ENCODE assay signal across 15 cellular contexts in the genomic region with DNA sequence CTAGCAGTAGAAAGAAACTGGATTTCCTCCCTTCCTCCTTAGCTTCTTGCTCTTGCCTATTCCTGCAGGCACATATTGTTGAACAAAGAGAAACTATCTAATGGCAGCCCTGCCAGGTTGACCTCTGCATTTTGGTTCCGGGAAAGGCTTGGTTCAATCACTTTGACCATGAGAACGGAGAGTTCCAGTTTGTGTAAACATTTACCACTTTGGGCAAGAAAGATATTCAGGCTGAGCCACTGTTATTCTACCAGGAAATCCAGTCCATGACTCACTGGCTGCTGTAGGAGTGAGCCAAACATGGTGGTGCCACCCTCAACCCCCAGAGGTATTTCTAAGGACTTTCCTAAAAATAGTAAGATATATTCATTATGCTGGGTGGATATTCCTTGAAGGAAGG.
DNase-seq lines count a peak whose midpoint lies in the region; ATAC-seq and TF ChIP-seq lines count a peak whose summit lies in the region.
"Had no signal": no experiment of that assay in that cellular context is flagged by ENCODE, and none has a peak within 500 bp of the region (broad histone marks: within the 10 kb centered on the region; RNA-seq: fewer than 3 reads in every experiment).

No MANE protein-coding gene starts in this region.

- no peaks in the 10 kb centered on the region for H3K9me3 Mint-ChIP-seq in CD4-positive, CD25-positive, alpha-beta regulatory T cell
- no peaks in the 10 kb centered on the region for H3K9me3 Mint-ChIP-seq in mesothelial cell of epicardium
- H3K9me3 Mint-ChIP-seq: CD14-positive monocyte, IgD-negative memory B cell had no signal

- H3K36me3 ChIP-seq in CD4-positive, CD25-positive, alpha-beta regulatory T cell (ENCODE audit: control insufficient read depth, insufficient read depth, low read length): no peaks in the 10 kb centered on the region
- no peaks in the 10 kb centered on the region for H3K36me3 ChIP-seq in tibial artery

- no peaks in the 10 kb centered on the region for H3K9me3 ChIP-seq in CD4-positive, CD25-positive, alpha-beta regulatory T cell (ENCODE audit: control insufficient read depth in 2 of 2, low read length in 2 of 2)
- no peaks in the 10 kb centered on the region for H3K9me3 ChIP-seq in tibial artery

- no peak for ATAC-seq in CD4-positive, CD25-positive, alpha-beta regulatory T cell (ENCODE audit: low read depth in 2 of 2)

- intact Hi-C loops in tibial artery (cut with DNase I; ENCODE audit: low total_unique reads): no loop called here

- TF ChIP-seq CTCF in astrocyte of the spinal cord (IDR thresholded peaks at IDR 0.05; ENCODE audit: low read depth, low read length) (no peak), tibial artery (IDR thresholded peaks at IDR 0.05) (no peak), mesothelial cell of epicardium (IDR thresholded peaks at IDR 0.05; ENCODE audit: unreplicated experiment) (no peak)

- H3K27me3 ChIP-seq in CD4-positive, CD25-positive, alpha-beta regulatory T cell (ENCODE audit: control insufficient read depth, insufficient read depth, low read length): no peaks in the 10 kb centered on the region
- no peaks in the 10 kb centered on the region for H3K27me3 ChIP-seq in tibial artery

- H3K4me3 ChIP-seq in CD4-positive, CD25-positive, alpha-beta regulatory T cell (ENCODE audit: low read depth, low read length): peak overlapping the region; percentile 6
- H3K4me3 ChIP-seq in astrocyte of the spinal cord (ENCODE audit: low read depth, low read length): no peak overlapping the region
- no peak overlapping the region for H3K4me3 ChIP-seq in tibial artery

- H3K27me3 Mint-ChIP-seq in CD4-positive, CD25-positive, alpha-beta regulatory T cell: peaks cover 2% of the 10 kb centered on the region
- peaks cover 35% of the 10 kb centered on the region for H3K27me3 Mint-ChIP-seq in mesothelial cell of epicardium (ENCODE audit: low read depth)

- peak overlapping the region; percentile 7 for H3K27ac ChIP-seq in CD4-positive, CD25-positive, alpha-beta regulatory T cell (ENCODE audit: insufficient read depth, low read length, poor library complexity, severe bottlenecking)
- peak overlapping the region in 1 of 2 donors; percentile 46 for H3K27ac ChIP-seq in tibial artery

- in situ Hi-C loops in astrocyte of the spinal cord (cut with HindIII; ENCODE audit: low sequenced_read_pairs): no loop called here

- H3K4me1 ChIP-seq in CD4-positive, CD25-positive, alpha-beta regulatory T cell (ENCODE audit: control insufficient read depth, insufficient read depth, low read length, poor library complexity, severe bottlenecking): peaks cover 18% of the 10 kb centered on the region
- H3K4me1 ChIP-seq in tibial artery: peaks cover 0 to 30% (median 0%) of the 10 kb centered on the region in 4 donors

- H3K36me3 Mint-ChIP-seq in CD4-positive, CD25-positive, alpha-beta regulatory T cell: no peaks in the 10 kb centered on the region
- no peaks in the 10 kb centered on the region for H3K36me3 Mint-ChIP-seq in mesothelial cell of epicardium
- H3K36me3 Mint-ChIP-seq: CD14-positive monocyte, IgD-negative memory B cell had no signal

- peaks cover 10 to 50% (median 25%) of the 10 kb centered on the region in 4 donors for H3K4me1 Mint-ChIP-seq in CD4-positive, CD25-positive, alpha-beta regulatory T cell
- H3K4me1 Mint-ChIP-seq in mesothelial cell of epicardium: peaks cover 3% of the 10 kb centered on the region

- H3K4me3 Mint-ChIP-seq in CD4-positive, CD25-positive, alpha-beta regulatory T cell: peak overlapping the region in 2 of 4 donors; percentile 18 to 21
- H3K4me3 Mint-ChIP-seq in mesothelial cell of epicardium: no peak overlapping the region
- H3K4me3 Mint-ChIP-seq: CD14-positive monocyte, IgD-negative memory B cell had no signal

- DNase-seq in CD4-positive, CD25-positive, alpha-beta regulatory T cell: no peak
- DNase-seq in HPDE6-E6E7 (ENCODE audit: extremely low spot score) (peak; percentile 32), astrocyte of the spinal cord (ENCODE audit: low read depth, low spot score) (peak; percentile 18), lung microvascular endothelial cell (ENCODE audit: low read depth in 2 of 2) (peak; percentile 56 to 80), tibial artery (no peak), mesothelial cell of epicardium (ENCODE audit: low spot score in 2 of 2, unreplicated experiment in 2 of 2) (no peak), NCI-H82 (lab: John Stamatoyannopoulos, UW) (no peak)
- DNase-seq in effector CD8-positive, alpha-beta T cell (lab: John Stamatoyannopoulos, UW): no peak
- DNase-seq: activated CD4-positive, alpha-beta T cell treated with anti-CD3 and anti-CD28 coated beads for 4 hours; NCI-H1694 treated with DMSO at 0.1 percent for 48 hours; NCI-H748 treated with DMSO at 0.1 percent for 48 hours; stimulated activated CD4-positive, alpha-beta T cell treated with anti-CD3 and anti-CD28 coated beads, Interleukin-1b, Interleukin-23, amount 100 ng/mL, for 48 hours; stimulated activated naive CD4-positive, alpha-beta T cell had no signal

- peak overlapping the region; percentile 35 to 86 (median 51) for H3K27ac Mint-ChIP-seq in CD4-positive, CD25-positive, alpha-beta regulatory T cell
- H3K27ac Mint-ChIP-seq in mesothelial cell of epicardium: no peak overlapping the region
- H3K27ac Mint-ChIP-seq: IgD-negative memory B cell had no signal

Comparison
In these comparisons a context has a peak if more than half of its experiments do, and no peak if none do; other contexts are left out.
1. DNase-seq: peak in HPDE6-E6E7 (single experiment), astrocyte of the spinal cord (single experiment) and lung microvascular endothelial cell (2 of 2); none in CD4-positive, CD25-positive, alpha-beta regulatory T cell (0 of 3), effector CD8-positive, alpha-beta T cell (single experiment), tibial artery (0 of 2), mesothelial cell of epicardium (0 of 2) and NCI-H82 (single experiment).